Comparison of ENCODE assay signal across 8 cellular contexts in genomic region chr11:28110108-28110838, GRCh38. TPM values are rescaled to one million over a fixed set of nuclear protein-coding genes. Genes with fewer than 3 reads are reported as not detected.
DNase-seq lines count a peak whose midpoint lies in the region; ATAC-seq and TF ChIP-seq lines count a peak whose summit lies in the region.

No MANE protein-coding gene starts in this region.

- TF ChIP-seq EP300 in Ishikawa (IDR thresholded peaks at IDR 0.05; ENCODE audit: borderline replicate concordance), result no peak

- H3K4me1 ChIP-seq in subcutaneous abdominal adipose tissue (ENCODE audit: control insufficient read depth in 5 of 5, insufficient read depth in 5 of 5, low read length in 5 of 5), result peaks cover 0 to 34% (median 31%) of the 10 kb centered on the region in 5 donors

- peak; percentile 44 for ATAC-seq in GM21528 (IDR thresholded peaks at IDR 0.05; ENCODE audit: low FRiP score, unreplicated experiment)

- peaks cover 0 to 9% (median 6%) of the 10 kb centered on the region in 5 donors for H3K36me3 ChIP-seq in subcutaneous abdominal adipose tissue (ENCODE audit: control insufficient read depth in 5 of 5, insufficient read depth in 5 of 5, low read length in 5 of 5)

- peak; percentile 20; the same call in 1 of the 2 replicates for TF ChIP-seq RAD21 in Ishikawa (IDR thresholded peaks at IDR 0.05; ENCODE audit: low read depth)

- no peaks in the 10 kb centered on the region for H3K9me3 Mint-ChIP-seq in nephron progenitor cell

- TF ChIP-seq CTCF in fibroblast of villous mesenchyme (IDR thresholded peaks at IDR 0.05; ENCODE audit: insufficient read depth, low read depth, low read length) (no peak), nephron progenitor cell (IDR thresholded peaks at IDR 0.05) (no peak)

- peaks cover 26% of the 10 kb centered on the region for H3K36me3 Mint-ChIP-seq in nephron progenitor cell (ENCODE audit: low read depth)

- no peaks in the 10 kb centered on the region for H3K27me3 ChIP-seq in subcutaneous abdominal adipose tissue (ENCODE audit: control insufficient read depth in 5 of 5, insufficient read depth in 4 of 5, low read length in 5 of 5)

- peak overlapping the region; percentile 79 for H3K27ac ChIP-seq in subcutaneous abdominal adipose tissue (ENCODE audit: low read depth, low read length)

- peak overlapping the region; percentile 80 for H3K4me3 ChIP-seq in fibroblast of villous mesenchyme (ENCODE audit: low read depth, low read length)
- H3K4me3 ChIP-seq in subcutaneous abdominal adipose tissue (ENCODE audit: low read depth in 1 of 5, low read length in 5 of 5), result peak overlapping the region; percentile 82 to 96 (median 85)

- H3K9me3 ChIP-seq in subcutaneous abdominal adipose tissue (ENCODE audit: control insufficient read depth in 5 of 5, low read length in 5 of 5), result no peaks in the 10 kb centered on the region

- peak; percentile 57 for DNase-seq in DMS79 (lab: John Stamatoyannopoulos, UW)
- peak; percentile 65 for DNase-seq in RPMI8226
- peak; percentile 34 for DNase-seq in activated T-helper 9 cell treated with anti-CD3 and anti-CD28 coated beads, Interleukin-2, amount 50 U/mL, for 16 hours (ENCODE audit: low read depth)
- DNase-seq in fibroblast of villous mesenchyme (ENCODE audit: low read depth), result peak; percentile 80
- peak; percentile 54 for DNase-seq in nephron progenitor cell

- peak overlapping the region; percentile 78 to 98 (median 94) for H3K9ac ChIP-seq in subcutaneous abdominal adipose tissue (ENCODE audit: low read length in 5 of 5)

- peak overlapping the region; percentile 98 for H3K27ac Mint-ChIP-seq in nephron progenitor cell

- peak overlapping the region; percentile 99 for H3K4me3 Mint-ChIP-seq in nephron progenitor cell

- peaks cover 65% of the 10 kb centered on the region for H3K4me1 Mint-ChIP-seq in nephron progenitor cell

- no peaks in the 10 kb centered on the region for H3K27me3 Mint-ChIP-seq in nephron progenitor cell (ENCODE audit: low read depth, poor library complexity)

TF ChIP-seq in Ishikawa, 13 proteins besides CTCF, POLR2A, EP300 and RAD21:
- TF ChIP-seq TEAD4 (IDR thresholded peaks at IDR 0.05) (peak; percentile 47), TAF1 (IDR thresholded peaks at IDR 0.05; ENCODE audit: low read depth) (peak; percentile 96), YY1 (IDR thresholded peaks at IDR 0.05; ENCODE audit: low read depth) (peak; percentile 85), USF1 (IDR thresholded peaks at IDR 0.05) (peak; percentile 71), REST (IDR thresholded peaks at IDR 0.05; ENCODE audit: low read depth) (no peak), MAX (IDR thresholded peaks at IDR 0.05) (peak; percentile 84), ZBTB7A (IDR thresholded peaks at IDR 0.05; ENCODE audit: low read depth) (0 out of 2 replicates have a peak, but pooled peaks have one; percentile 41), EGR1 (IDR thresholded peaks at IDR 0.05) (no peak), NFIC (IDR thresholded peaks at IDR 0.05) (peak; percentile 61), CREB1 (IDR thresholded peaks at IDR 0.05; ENCODE audit: low read depth) (peak; percentile 12; the same call in 1 of the 2 replicates), TCF12 (IDR thresholded peaks at IDR 0.05; ENCODE audit: low read depth) (peak; percentile 72; the same call in 1 of the 2 replicates)

RNA-seq across cellular contexts. Expression of gene METTL15, which starts 2.1 kb away (rescaled TPM):
- total RNA-seq in fibroblast of villous mesenchyme, result 17.7 and 28.1 TPM in 2 replicates

RNA-seq across cellular contexts. Expression of gene KIF18A, which starts 2.3 kb away (rescaled TPM):
- 11.9 and 25.0 TPM in 2 replicates for total RNA-seq in fibroblast of villous mesenchyme

Comparison
In these comparisons a context has a peak if more than half of its experiments do, and no peak if none do; other contexts are left out.
1. Peak in every context shown above with its lines: DNase-seq, ATAC-seq, H3K4me3 ChIP-seq and H3K27ac ChIP-seq.